Comparison of ENCODE assay signal across 21 cellular contexts in the genomic region with DNA sequence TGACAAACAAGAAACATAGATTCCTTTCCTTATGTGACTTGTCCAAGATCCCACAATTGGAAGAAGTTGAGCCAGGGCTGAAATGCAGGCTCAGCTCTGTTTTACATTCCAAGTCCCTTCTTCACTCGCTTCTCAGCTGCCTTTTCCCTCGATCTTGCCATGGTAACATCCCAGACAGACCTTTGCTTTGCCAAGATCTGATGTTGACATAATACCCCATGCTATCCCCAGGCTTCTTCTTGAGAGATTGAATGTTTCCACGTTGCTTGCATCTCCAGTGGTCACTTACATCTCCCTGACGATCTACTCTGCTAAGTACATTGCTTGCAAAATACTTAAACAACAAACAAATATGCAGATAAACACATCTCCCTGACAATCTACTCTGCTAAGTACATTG.
A peak's percentile ranks its signal among the peaks of the same experiment; 100 is the strongest.
DNase-seq lines count a peak whose midpoint lies in the region; TF ChIP-seq lines count a peak whose summit lies in the region.
"Had no signal": no experiment of that assay in that cellular context is flagged by ENCODE, and none has a peak within 500 bp of the region (broad histone marks: within the 10 kb centered on the region; RNA-seq: fewer than 3 reads in every experiment).

No MANE protein-coding gene starts in this region.

- DNase-seq in AG08395 (ENCODE audit: low spot score) (peak; percentile 42), astrocyte of the cerebellum (ENCODE audit: low read depth) (peak; percentile 23), fibroblast of gingiva (ENCODE audit: low read depth) (peak; percentile 68), mesenchymal stem cell (peak; percentile 40), Kasumi-1 (lab: John Stamatoyannopoulos, UW) (no peak), H9 (no peak), dorsolateral prefrontal cortex (no peak)
- no peak for DNase-seq in stimulated activated CD4-positive, alpha-beta T cell treated with anti-CD3 and anti-CD28 coated beads, Interleukin-1b, Interleukin-23, amount 100 ng/mL, for 48 hours
- DNase-seq: BE2C; CD4-positive, alpha-beta memory T cell; DND-41; GF-D8; GOT3; HFFc6; Karpas-422; NCI-H1417; NCI-H2081; NCI-H226; NCI-H526; NK-92 treated with Interleukin-12 subunit alpha and Interleukin-12 subunit beta, amount 100 ng/mL, for 24 hours; PC-3 had no signal

- H3K9me3 Mint-ChIP-seq in H9, result peaks cover 23 to 26% of the 10 kb centered on the region in 2 experiments

- H3K27me3 Mint-ChIP-seq in H9 (ENCODE audit: low read depth), result peaks cover 26% of the 10 kb centered on the region

- peaks cover 0 to 5% of the 10 kb centered on the region in 2 experiments; a peak in 2 of 4 replicates for H3K4me1 Mint-ChIP-seq in H9

- H3K4me1 ChIP-seq in mesenchymal stem cell (ENCODE audit: control insufficient read depth, insufficient read depth, low read depth, low read length) (no peaks in the 10 kb centered on the region), H9 (ENCODE audit: insufficient read depth, low read length) (no peaks in the 10 kb centered on the region)
- H3K4me1 ChIP-seq: BE2C had no signal

- peaks cover 4 to 17% (median 14%) of the 10 kb centered on the region in 3 experiments; a peak in 5 of 7 replicates for H3K36me3 Mint-ChIP-seq in H9 (ENCODE audit: insufficient read depth in 1 of 3, low read depth in 3 of 3)

- H3K4me3 ChIP-seq in astrocyte of the cerebellum (ENCODE audit: low read depth, low read length) (no peak overlapping the region), mesenchymal stem cell (ENCODE audit: insufficient read depth in 1 of 2, low read depth in 1 of 2, low read length in 2 of 2) (no peak overlapping the region), dorsolateral prefrontal cortex (no peak overlapping the region)

- H3K14ac ChIP-seq in mesenchymal stem cell (ENCODE audit: low read length in 2 of 2) (no peak overlapping the region), H9 (ENCODE audit: insufficient read depth, low read length) (no peak overlapping the region)

- H4K20me1 ChIP-seq in H9 (ENCODE audit: control insufficient read depth, insufficient read depth, insufficient read length), result no peaks in the 10 kb centered on the region

- H2BK120ac ChIP-seq in mesenchymal stem cell (ENCODE audit: low read depth, low read length), result no peak overlapping the region
- H2BK120ac ChIP-seq in H9 (ENCODE audit: low read depth, low read length, poor library complexity, severe bottlenecking), result no peak overlapping the region

- in situ Hi-C loops in astrocyte of the cerebellum (cut with HindIII; ENCODE audit: low sequenced_read_pairs), result no loop called here

- no peak overlapping the region for H3K23ac ChIP-seq in mesenchymal stem cell (ENCODE audit: low read length in 2 of 2)
- H3K23ac ChIP-seq in H9 (ENCODE audit: insufficient read length, low read depth, low read length), result no peak overlapping the region

- H3K27ac ChIP-seq in mesenchymal stem cell (ENCODE audit: low read length, poor library complexity, severe bottlenecking), result no peak overlapping the region
- H3K27ac ChIP-seq in H9 (ENCODE audit: insufficient read length, low read depth, low read length), result no peak overlapping the region
- H3K27ac ChIP-seq in dorsolateral prefrontal cortex, result no peak overlapping the region

- H3K23me2 ChIP-seq in H9 (ENCODE audit: insufficient read length, low read depth, low read length, poor library complexity, severe bottlenecking), result no peaks in the 10 kb centered on the region

- H4K8ac ChIP-seq in mesenchymal stem cell (ENCODE audit: low read length), result no peak overlapping the region
- H4K8ac ChIP-seq in H9 (replicated peaks; ENCODE audit: insufficient read length, low read depth, low read length), result no peak overlapping the region

- H2BK5ac ChIP-seq in mesenchymal stem cell (ENCODE audit: low read depth, low read length, poor library complexity, severe bottlenecking) (no peak overlapping the region), H9 (ENCODE audit: insufficient read length, low read length) (no peak overlapping the region)

- no peak overlapping the region for H3K27ac Mint-ChIP-seq in H9
- H3K27ac Mint-ChIP-seq: CD4-positive, alpha-beta memory T cell; HFFc6 had no signal

- no peak overlapping the region for H3K4me2 ChIP-seq in mesenchymal stem cell (ENCODE audit: low read length, poor library complexity, severe bottlenecking)
- no peak overlapping the region for H3K4me2 ChIP-seq in H9 (ENCODE audit: insufficient read depth, insufficient read length, low read length)

- no peak overlapping the region for H2AFZ ChIP-seq in mesenchymal stem cell (ENCODE audit: low read depth, low read length)
- H2AFZ ChIP-seq in H9 (ENCODE audit: low read length), result no peak overlapping the region

- H3K27me3 ChIP-seq in mesenchymal stem cell (ENCODE audit: control insufficient read depth in 1 of 2, insufficient read depth in 1 of 2, low read length in 2 of 2) (peaks cover 0 to 39% of the 10 kb centered on the region in 2 experiments), H9 (ENCODE audit: insufficient read depth, low read length) (no peaks in the 10 kb centered on the region), dorsolateral prefrontal cortex (peaks cover 0 to 3% (median 0%) of the 10 kb centered on the region in 45 donors)
- H3K27me3 ChIP-seq: BE2C had no signal

- H3K4ac ChIP-seq in mesenchymal stem cell (ENCODE audit: low read depth in 1 of 2, low read length in 2 of 2), result no peak overlapping the region
- H3K4ac ChIP-seq in H9 (ENCODE audit: low read depth, low read length), result no peak overlapping the region

- no peak overlapping the region for H2BK15ac ChIP-seq in mesenchymal stem cell (ENCODE audit: low read depth, poor library complexity, severe bottlenecking)
- H2BK15ac ChIP-seq in H9 (ENCODE audit: low read depth, low read length), result no peak overlapping the region

- H2BK12ac ChIP-seq in mesenchymal stem cell (ENCODE audit: low read length in 2 of 2), result no peak overlapping the region
- no peak overlapping the region for H2BK12ac ChIP-seq in H9 (ENCODE audit: insufficient read length, low read depth, low read length)

- H3K9me3 ChIP-seq in mesenchymal stem cell (ENCODE audit: control insufficient read depth, low read length) (peaks cover 14% of the 10 kb centered on the region), H9 (ENCODE audit: control insufficient read depth, low read depth, low read length) (peaks cover 17% of the 10 kb centered on the region)
- H3K9me3 ChIP-seq: BE2C had no signal

- intact Hi-C loops in dorsolateral prefrontal cortex (cut with DNase I), result loop anchor here in 1 of 2 donors (10.0 kb wide), 1 partner anchor 669 kb away; no protein-coding TSS in a partner anchor

- H3K56ac ChIP-seq in H9 (ENCODE audit: insufficient read length, low read depth, low read length), result no peak overlapping the region

- H2AK5ac ChIP-seq in mesenchymal stem cell (ENCODE audit: low read length, severe bottlenecking) (no peak overlapping the region), H9 (ENCODE audit: insufficient read length, low read length) (no peak overlapping the region)

- no peaks in the 10 kb centered on the region for H3K36me3 ChIP-seq in mesenchymal stem cell (ENCODE audit: control insufficient read depth in 1 of 2, insufficient read depth in 2 of 2, low read depth in 1 of 2, low read length in 2 of 2)
- H3K36me3 ChIP-seq: BE2C had no signal

- no peak overlapping the region for H3K4me3 Mint-ChIP-seq in H9
- H3K4me3 Mint-ChIP-seq: CD4-positive, alpha-beta memory T cell; HFFc6 had no signal

- no peak overlapping the region for H4K5ac ChIP-seq in H9 (ENCODE audit: insufficient read length, low read depth, low read length)

- no peaks in the 10 kb centered on the region for H3K79me2 ChIP-seq in H9 (ENCODE audit: insufficient read depth, low read length)

- H3K79me1 ChIP-seq in mesenchymal stem cell (replicated peaks; ENCODE audit: low read length, poor library complexity, severe bottlenecking) (no peaks in the 10 kb centered on the region), H9 (ENCODE audit: insufficient read depth, low read depth, low read length, poor library complexity, severe bottlenecking) (no peaks in the 10 kb centered on the region)

- no peak overlapping the region for H2BK20ac ChIP-seq in H9 (ENCODE audit: low read depth, low read length, poor library complexity, severe bottlenecking)

- no peak for TF ChIP-seq CTCF in astrocyte of the cerebellum (IDR thresholded peaks at IDR 0.05; ENCODE audit: low read depth, low read length, missing control alignments)
- no peak for TF ChIP-seq CTCF in H9 (conservative IDR thresholded peaks at IDR 0.05)
- TF ChIP-seq CTCF in dorsolateral prefrontal cortex (IDR thresholded peaks at IDR 0.05 in 54 of 56, conservative IDR thresholded peaks at IDR 0.05 in 2 of 56; ENCODE audit: low read depth in 1 of 56, partially characterized antibody in 56 of 56), result no peak

- H3K18ac ChIP-seq in mesenchymal stem cell (ENCODE audit: low read depth in 1 of 2, low read length in 2 of 2) (no peak overlapping the region), H9 (ENCODE audit: insufficient read length, low read depth, low read length) (no peak overlapping the region)

- H3T11ph ChIP-seq in H9 (ENCODE audit: low read length), result no peak overlapping the region

- WGBS in mesenchymal stem cell, result 58% methylated on average over 4 of the region's 4 CpGs
- WGBS in H9 (ENCODE audit: extremely low coverage, insufficient read length, low lambda C conversion rate), result no CpG with 5 or more reads among the region's 4 CpGs

- H3K9ac ChIP-seq in mesenchymal stem cell (ENCODE audit: low read length) (no peak overlapping the region), H9 (ENCODE audit: extremely low read depth, insufficient read length, low read length) (no peak overlapping the region)

- H4K91ac ChIP-seq in mesenchymal stem cell (ENCODE audit: low read length) (no peak overlapping the region), H9 (ENCODE audit: insufficient read length, low read depth, low read length) (no peak overlapping the region)

Comparison
In these comparisons a context has a peak if more than half of its experiments do, and no peak if none do; other contexts are left out.
1. DNase-seq: peak in AG08395 (single experiment), astrocyte of the cerebellum (single experiment), fibroblast of gingiva (single experiment) and mesenchymal stem cell (single experiment); none in Kasumi-1 (0 of 2), H9 (single experiment), dorsolateral prefrontal cortex (0 of 10) and stimulated activated CD4-positive, alpha-beta T cell treated with anti-CD3 and anti-CD28 coated beads, Interleukin-1b, Interleukin-23, amount 100 ng/mL, for 48 hours (single experiment).